31 cellular contexts compared by ENCODE assay signal in genomic region chr5:155044591-155044990, GRCh38. TPM values are rescaled to one million over a fixed set of nuclear protein-coding genes. Genes with fewer than 3 reads are reported as not detected.
"Had no signal": no experiment of that assay in that cellular context is flagged by ENCODE, and none has a peak within 500 bp of the region (broad histone marks: within the 10 kb centered on the region; RNA-seq: fewer than 3 reads in every experiment).

No MANE protein-coding gene starts in this region.

- ATAC-seq: natural killer cell; psoas muscle; right cardiac atrium; right lobe of liver; stimulated activated effector memory CD8-positive, alpha-beta T cell treated with anti-CD3 and anti-CD28 coated beads, Interleukin-12 subunit alpha, Interleukin-12 subunit beta, amount 100 ng/mL, for 72 hours; stimulated activated naive B cell treated with anti-CD40 and anti-IgM and Interleukin-4, amounts not matched to agents 10 μg/mL and 1 μg/mL and 100 μg/mL, for 72 hours had no signal

- H3K27me3 Mint-ChIP-seq: progenitor cell of endocrine pancreas had no signal

- DNase-seq: natural killer cell; occipital lobe; ovary; posterior cingulate gyrus; psoas muscle; right cardiac atrium; right lobe of liver; sigmoid colon; small intestine; stimulated activated CD4-positive, alpha-beta T cell treated with anti-CD3 and anti-CD28 coated beads, Interleukin-15, amount 100 ng/mL, for 24 hours; stimulated activated CD4-positive, alpha-beta T cell treated with anti-CD3 and anti-CD28 coated beads, Interleukin-2, amount 100 ng/mL, for 24 hours; stimulated activated CD4-positive, alpha-beta T cell treated with anti-CD3 and anti-CD28 coated beads, Interleukin-2, amount 100 ng/mL, for 48 hours; stimulated activated CD4-positive, alpha-beta T cell treated with anti-CD3 and anti-CD28 coated beads, Interleukin-4, amount 100 ng/mL, for 24 hours; stimulated activated naive B cell treated with anti-CD40 and anti-IgM and Interleukin-4, amounts not matched to agents 10 μg/mL and 1 μg/mL and 100 μg/mL, for 72 hours; stimulated activated naive CD4-positive, alpha-beta T cell treated with Interleukin-2 at 50 U/mL for 16 hours; stomach; testis; tibial artery; transverse colon; upper lobe of left lung had no signal

- H3K4me2 ChIP-seq: neural progenitor cell had no signal

- H3K4me1 ChIP-seq: parathyroid adenoma, psoas muscle, right lobe of liver, sigmoid colon, stomach, suprapubic skin, testis, tibial artery, transverse colon, upper lobe of left lung, vagina had no signal

- H3K4me1 Mint-ChIP-seq: natural killer cell; nephron; neural progenitor cell; stimulated activated effector memory CD8-positive, alpha-beta T cell treated with anti-CD3 and anti-CD28 coated beads, Interleukin-12 subunit alpha, Interleukin-12 subunit beta, amount 100 ng/mL, for 72 hours; stimulated activated naive B cell treated with anti-CD40 and anti-IgM and Interleukin-4, amounts not matched to agents 10 μg/mL and 1 μg/mL and 100 μg/mL, for 72 hours had no signal

- H3K36me3 ChIP-seq: neural progenitor cell, ovary, right lobe of liver, sigmoid colon, stomach, suprapubic skin, tibial artery, transverse colon, upper lobe of left lung, vagina had no signal

- H3K27ac Mint-ChIP-seq: natural killer cell; nephron; neural progenitor cell; progenitor cell of endocrine pancreas; stimulated activated effector memory CD8-positive, alpha-beta T cell treated with anti-CD3 and anti-CD28 coated beads, Interleukin-12 subunit alpha, Interleukin-12 subunit beta, amount 100 ng/mL, for 72 hours; stimulated activated naive B cell treated with anti-CD40 and anti-IgM and Interleukin-4, amounts not matched to agents 10 μg/mL and 1 μg/mL and 100 μg/mL, for 72 hours; stimulated activated naive CD8-positive, alpha-beta T cell treated with anti-CD3 and anti-CD28 coated beads, Interleukin-15, Interleukin-2, amounts not matched to agents 100 ng/mL and 50 ng/mL, for 24 hours had no signal

- H3K27ac ChIP-seq: neural progenitor cell, ovary, parathyroid adenoma, psoas muscle, right lobe of liver, sigmoid colon, stomach, suprapubic skin, testis, tibial artery, transverse colon, upper lobe of left lung, vagina had no signal

- H3K79me2 ChIP-seq: parathyroid adenoma had no signal

- H3K36me3 Mint-ChIP-seq: natural killer cell; neural progenitor cell; stimulated activated effector memory CD8-positive, alpha-beta T cell treated with anti-CD3 and anti-CD28 coated beads, Interleukin-12 subunit alpha, Interleukin-12 subunit beta, amount 100 ng/mL, for 72 hours; stimulated activated naive B cell treated with anti-CD40 and anti-IgM and Interleukin-4, amounts not matched to agents 10 μg/mL and 1 μg/mL and 100 μg/mL, for 72 hours had no signal

- H3K4me3 ChIP-seq: neural progenitor cell, ovary, psoas muscle, right lobe of liver, sigmoid colon, stomach, suprapubic skin, testis, tibial artery, transverse colon, upper lobe of left lung, vagina had no signal

- H3K9me3 ChIP-seq: ovary, psoas muscle, right lobe of liver, sigmoid colon, stomach, suprapubic skin, testis, tibial artery, transverse colon, upper lobe of left lung, vagina had no signal

- H2AFZ ChIP-seq: neural progenitor cell, parathyroid adenoma had no signal

- H3K27me3 ChIP-seq: neural progenitor cell, ovary, right lobe of liver, sigmoid colon, stomach, suprapubic skin, testis, tibial artery, upper lobe of left lung, vagina had no signal

- H3K4me3 Mint-ChIP-seq: natural killer cell; nephron; neural progenitor cell; stimulated activated effector memory CD8-positive, alpha-beta T cell treated with anti-CD3 and anti-CD28 coated beads, Interleukin-12 subunit alpha, Interleukin-12 subunit beta, amount 100 ng/mL, for 72 hours; stimulated activated naive B cell treated with anti-CD40 and anti-IgM and Interleukin-4, amounts not matched to agents 10 μg/mL and 1 μg/mL and 100 μg/mL, for 72 hours; stimulated activated naive CD8-positive, alpha-beta T cell treated with anti-CD3 and anti-CD28 coated beads, Interleukin-15, Interleukin-2, amounts not matched to agents 100 ng/mL and 50 ng/mL, for 24 hours had no signal

- H3K9me3 Mint-ChIP-seq: natural killer cell; nephron; neural progenitor cell; stimulated activated effector memory CD8-positive, alpha-beta T cell treated with anti-CD3 and anti-CD28 coated beads, Interleukin-12 subunit alpha, Interleukin-12 subunit beta, amount 100 ng/mL, for 72 hours; stimulated activated naive B cell treated with anti-CD40 and anti-IgM and Interleukin-4, amounts not matched to agents 10 μg/mL and 1 μg/mL and 100 μg/mL, for 72 hours; stimulated activated naive CD8-positive, alpha-beta T cell treated with anti-CD3 and anti-CD28 coated beads, Interleukin-15, Interleukin-2, amounts not matched to agents 100 ng/mL and 50 ng/mL, for 24 hours had no signal

- H3K9ac ChIP-seq: neural progenitor cell, parathyroid adenoma had no signal

RNA-seq across cellular contexts. Expression of gene KIF4B, which starts 31.0 kb away (rescaled TPM):
- total RNA-seq: natural killer cell, osteoblast, progenitor cell of endocrine pancreas, right lobe of liver, transverse colon, ureter, vagina had no signal
- polyA plus RNA-seq: neural cell, ovary, right cardiac atrium, small intestine, stomach had no signal
